9 cellular contexts compared by ENCODE assay signal in the genomic region with DNA sequence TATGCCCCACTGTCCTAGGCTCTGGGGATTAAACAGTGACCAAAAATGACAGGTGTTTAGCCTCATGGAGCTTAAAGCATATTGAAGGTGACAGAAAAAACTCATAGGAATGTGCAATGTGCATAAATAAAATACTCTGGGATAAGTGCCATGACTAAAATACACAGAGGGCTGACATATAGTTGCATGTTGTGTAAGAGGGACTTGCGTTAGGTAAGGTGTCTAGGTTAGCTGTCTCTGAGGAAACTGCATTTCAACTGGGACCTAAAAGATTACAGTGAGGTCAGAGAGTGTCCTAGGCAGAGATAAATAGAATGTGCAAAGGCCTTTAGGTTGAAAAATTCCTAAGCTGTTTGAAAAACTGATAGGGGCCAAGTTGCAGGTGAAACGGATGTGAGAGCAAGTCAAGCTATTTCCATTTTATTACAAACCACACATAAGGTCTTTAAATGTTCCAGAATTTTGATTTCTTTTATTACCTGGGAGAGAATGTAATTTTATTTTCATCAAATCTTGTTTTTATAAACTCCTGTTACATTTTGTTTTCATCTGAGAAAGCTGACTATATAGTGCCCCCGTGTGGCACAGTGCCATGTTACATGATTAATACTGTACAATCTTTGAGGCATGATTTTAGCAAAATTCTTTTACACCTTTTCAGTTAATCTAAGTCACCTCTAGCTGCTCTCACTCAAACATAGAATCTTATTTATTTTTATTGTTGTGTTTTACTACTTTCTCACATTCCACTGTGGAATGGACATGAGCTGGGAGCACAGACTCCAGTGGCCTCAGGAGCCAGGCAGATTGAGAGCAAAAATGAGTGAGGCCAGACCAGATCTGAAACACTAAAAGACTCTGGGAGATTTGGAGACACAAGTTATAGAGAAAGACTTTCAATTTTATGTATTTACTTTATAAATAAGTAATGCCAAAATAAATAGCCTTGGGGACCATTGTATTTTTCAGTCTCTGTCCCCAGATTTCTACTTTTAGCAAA.
DNase-seq lines count a peak whose midpoint lies in the region; ATAC-seq and TF ChIP-seq lines count a peak whose summit lies in the region.
"Had no signal": no experiment of that assay in that cellular context is flagged by ENCODE, and none has a peak within 500 bp of the region (broad histone marks: within the 10 kb centered on the region; RNA-seq: fewer than 3 reads in every experiment).

No MANE protein-coding gene starts in this region.

- no peak overlapping the region for H3K27ac ChIP-seq in PC-3 (ENCODE audit: low read length)
- H3K27ac ChIP-seq in foreskin keratinocyte = no peak overlapping the region
- H3K27ac ChIP-seq in testis = no peak overlapping the region
- H3K27ac ChIP-seq: epithelial cell of prostate had no signal

- ATAC-seq in PC-3 (peak; percentile 60), foreskin keratinocyte (peak; percentile 76)

- H4K20me1 ChIP-seq in PC-3 (ENCODE audit: low read length) = no peaks in the 10 kb centered on the region

- 60 to 70% methylated on average over 3 of the region's 3 CpGs for WGBS in testis, 2 donors

- H3K27me3 ChIP-seq in GM06990 (replicated peaks; ENCODE audit: control insufficient read depth, insufficient read depth, low read length) (no peaks in the 10 kb centered on the region), PC-3 (ENCODE audit: low read length) (no peaks in the 10 kb centered on the region), foreskin keratinocyte (no peaks in the 10 kb centered on the region), testis (no peaks in the 10 kb centered on the region)

- no peak for TF ChIP-seq POLR2A in testis (IDR thresholded peaks at IDR 0.05)

- intact Hi-C loops in PC-3 (cut with micrococcal nuclease) (loop anchor here (1.0 to 5.0 kb wide), 4 partner anchors 21 to 527 kb away; no protein-coding TSS in a partner anchor), testis (cut with DNase I; ENCODE audit: low total_unique reads) (no loop called here), posterior vena cava (cut with DNase I) (no loop called here)

- no peak for DNase-seq in AG04449 (ENCODE audit: low read depth, low spot score)
- DNase-seq in GM06990 (ENCODE audit: extremely low read depth, insufficient read length) = no peak
- DNase-seq in PC-3 = peak; percentile 69
- peak in 1 of 2 donors; percentile 28 for DNase-seq in foreskin keratinocyte
- DNase-seq in testis = peak; percentile 79
- no peak for DNase-seq in cortex of kidney (lab: John Stamatoyannopoulos, UW)
- no peak for DNase-seq in posterior vena cava (ENCODE audit: low spot score)
- DNase-seq in cerebellar nuclear complex (lab: John Stamatoyannopoulos, UW) = no peak

- H3F3A ChIP-seq in PC-3 (ENCODE audit: low read length, unreplicated experiment) = no peaks in the 10 kb centered on the region

- H3K4me3 ChIP-seq in AG04449 (ENCODE audit: low read depth, low read length) = no peak overlapping the region
- H3K4me3 ChIP-seq in GM06990 (replicated peaks; ENCODE audit: low read depth, low read length) = no peak overlapping the region
- H3K4me3 ChIP-seq in PC-3 (ENCODE audit: low read length) = no peak overlapping the region
- no peak overlapping the region for H3K4me3 ChIP-seq in testis

- H3K9me2 ChIP-seq in PC-3 (replicated peaks; ENCODE audit: low read length) = no peaks in the 10 kb centered on the region

- POLR2A ChIA-PET in AG04449 (lab: Yijun Ruan, JAX) = no interaction called here
- POLR2A ChIA-PET in PC-3 (lab: Charles Lee; ENCODE audit: unreplicated experiment) = no interaction called here

- no TSS peak for BruUV-seq in PC-3 (replicated peaks; lab: Mats Ljungman, UMichigan)

- TF ChIP-seq CTCF in AG04449 (IDR thresholded peaks at IDR 0.05; ENCODE audit: insufficient read depth, low read length, missing control alignments) (peak; percentile 52), GM06990 (IDR thresholded peaks at IDR 0.05; ENCODE audit: insufficient read depth, low read length, poor library complexity, severe bottlenecking) (peak; percentile 52), PC-3 (conservative IDR thresholded peaks at IDR 0.05; ENCODE audit: low read depth, low read length) (peak; percentile 88), foreskin keratinocyte (conservative IDR thresholded peaks at IDR 0.05) (peak; percentile 84), testis (IDR thresholded peaks at IDR 0.05) (peak in 1 of 3 experiments; percentile 58)

- H3K79me2 ChIP-seq in PC-3 (ENCODE audit: low read length) = no peaks in the 10 kb centered on the region

- no peaks in the 10 kb centered on the region for H3K36me3 ChIP-seq in GM06990 (ENCODE audit: control insufficient read depth, insufficient read depth, low read length)
- no peaks in the 10 kb centered on the region for H3K36me3 ChIP-seq in PC-3 (ENCODE audit: low read depth, low read length)
- H3K36me3 ChIP-seq in testis (ENCODE audit: low read depth, missing control alignments) = no peaks in the 10 kb centered on the region

- H3K4me1 ChIP-seq in PC-3 (ENCODE audit: insufficient read depth, low read length) (peaks cover 6% of the 10 kb centered on the region), foreskin keratinocyte (peaks cover 7% of the 10 kb centered on the region), testis (no peaks in the 10 kb centered on the region)

- no peak overlapping the region for H2AFZ ChIP-seq in PC-3 (ENCODE audit: low read length)

- H3K9me3 ChIP-seq in PC-3 (ENCODE audit: low read length) (no peaks in the 10 kb centered on the region), testis (no peaks in the 10 kb centered on the region)

- H3K9ac ChIP-seq in PC-3 (ENCODE audit: low read length) = no peak overlapping the region

- H3K4me2 ChIP-seq in PC-3 (ENCODE audit: low read length) = no peak overlapping the region

- CTCF ChIA-PET in AG04449 (lab: Yijun Ruan, JAX) = interaction anchor here (0.6 to 4.0 kb wide), 22 partner anchors 8 to 541 kb away, joined by 3 to 55 read pairs (median 4); no protein-coding TSS in a partner anchor
- CTCF ChIA-PET in PC-3 (lab: Charles Lee) = no interaction called here

Comparison
In these comparisons a context has a peak if more than half of its experiments do, and no peak if none do; other contexts are left out.
1. DNase-seq: peak in PC-3 (single experiment) and testis (single experiment); none in AG04449 (single experiment), GM06990 (single experiment), cortex of kidney (single experiment), posterior vena cava (single experiment) and cerebellar nuclear complex (0 of 2).